In genomic region chr4:93947318-93947717, GRCh38 we compare ENCODE assay signal across 19 cellular contexts.
A peak's percentile ranks its signal among the peaks of the same experiment; 100 is the strongest.
DNase-seq lines count a peak whose midpoint lies in the region; ATAC-seq and TF ChIP-seq lines count a peak whose summit lies in the region.
"Had no signal": no experiment of that assay in that cellular context is flagged by ENCODE, and none has a peak within 500 bp of the region (broad histone marks: within the 10 kb centered on the region; RNA-seq: fewer than 3 reads in every experiment).

No MANE protein-coding gene starts in this region.

- H3K36me3 ChIP-seq in GM23338 (ENCODE audit: insufficient read depth): no peaks in the 10 kb centered on the region
- no peaks in the 10 kb centered on the region for H3K36me3 ChIP-seq in HUES48 (ENCODE audit: control insufficient read depth, insufficient read depth, low read length)
- H3K36me3 ChIP-seq: BLaER1 had no signal

- H3K27me3 ChIP-seq in GM23338 (ENCODE audit: insufficient read depth): no peaks in the 10 kb centered on the region
- no peaks in the 10 kb centered on the region for H3K27me3 ChIP-seq in HUES48 (ENCODE audit: control insufficient read depth, insufficient read depth, low read length)
- H3K27me3 ChIP-seq: BLaER1 had no signal

- H3K9me3 Mint-ChIP-seq in GM23338 (no peaks in the 10 kb centered on the region), WTC11 (peaks cover 19% of the 10 kb centered on the region)

- H3K4me3 ChIP-seq in GM23338 (0 out of 2 replicates have a peak overlapping the region, but pooled peaks have one; percentile 2), HUES48 (ENCODE audit: low read depth, low read length) (0 out of 2 replicates have a peak overlapping the region, but pooled peaks have one; percentile 1)
- H3K4me3 ChIP-seq: BLaER1, GM12878 had no signal

- peak overlapping the region; percentile 4; the same call in 1 of the 3 replicates for H3K4me3 Mint-ChIP-seq in GM23338
- H3K4me3 Mint-ChIP-seq in WTC11: no peak overlapping the region
- H3K4me3 Mint-ChIP-seq: CD14-positive monocyte; CD4-positive, alpha-beta memory T cell; HFFc6 had no signal

- peak; percentile 39; the same call in 2 of the 3 replicates for ATAC-seq in GM23338
- peak; percentile 59 for ATAC-seq in WTC11
- ATAC-seq: GM12878, HCT116 had no signal

- no peaks in the 10 kb centered on the region for H4K20me1 ChIP-seq in GM23338 (replicated peaks; ENCODE audit: insufficient read depth)
- H4K20me1 ChIP-seq: BLaER1 had no signal

- no peaks in the 10 kb centered on the region for H3K9me3 ChIP-seq in HUES48 (ENCODE audit: control insufficient read depth, insufficient read depth, low read length)
- H3K9me3 ChIP-seq: BLaER1 had no signal

- H3K79me2 ChIP-seq in GM23338 (replicated peaks; ENCODE audit: insufficient read depth): no peaks in the 10 kb centered on the region

- H2AFZ ChIP-seq in GM23338: no peak overlapping the region

- H3F3A ChIP-seq in GM23338 (replicated peaks; ENCODE audit: low read depth): no peaks in the 10 kb centered on the region

- CTCF ChIA-PET in WTC11 (lab: Charles Lee): no interaction called here

- H3K36me3 Mint-ChIP-seq in GM23338 (ENCODE audit: low read depth) (no peaks in the 10 kb centered on the region), WTC11 (no peaks in the 10 kb centered on the region)
- H3K36me3 Mint-ChIP-seq: CD14-positive monocyte; CD4-positive, alpha-beta memory T cell had no signal

- H3K4me1 Mint-ChIP-seq in GM23338: peaks cover 23% of the 10 kb centered on the region
- peaks cover 27% of the 10 kb centered on the region for H3K4me1 Mint-ChIP-seq in WTC11
- H3K4me1 Mint-ChIP-seq: CD14-positive monocyte; CD4-positive, alpha-beta memory T cell had no signal

- no peak overlapping the region for H3K27ac ChIP-seq in GM23338 (ENCODE audit: low read depth)
- H3K27ac ChIP-seq in HUES48 (ENCODE audit: low read depth, low read length): no peak overlapping the region
- H3K27ac ChIP-seq: BLaER1, HL-60 had no signal

- H3K27me3 Mint-ChIP-seq in GM23338 (ENCODE audit: insufficient read depth, low read depth, poor library complexity) (peaks cover 2% of the 10 kb centered on the region), WTC11 (ENCODE audit: low read depth) (no peaks in the 10 kb centered on the region)

- H3K9me2 ChIP-seq in GM23338 (ENCODE audit: insufficient read depth): no peaks in the 10 kb centered on the region

- peak overlapping the region; percentile 23; the same call in 1 of the 2 replicates for H3K4me2 ChIP-seq in GM23338
- H3K4me2 ChIP-seq: BLaER1 had no signal

- POLR2A ChIA-PET in WTC11 (lab: Charles Lee): no interaction called here

- no peak overlapping the region for H3K9ac ChIP-seq in HUES48 (ENCODE audit: low read depth, low read length)
- H3K9ac ChIP-seq: BLaER1 had no signal

- peaks cover 22% of the 10 kb centered on the region for H3K4me1 ChIP-seq in GM23338 (ENCODE audit: insufficient read depth)
- H3K4me1 ChIP-seq in HUES48 (ENCODE audit: control insufficient read depth, insufficient read depth, low read length): peaks cover 19% of the 10 kb centered on the region
- H3K4me1 ChIP-seq: BLaER1 had no signal

- DNase-seq in GM23338 (ENCODE audit: low spot score) (peak; percentile 60), WTC11 (ENCODE audit: low spot score) (no peak), iPS-NIHi11 (ENCODE audit: low spot score) (peak; percentile 23), nucleus accumbens (lab: John Stamatoyannopoulos, UW) (no peak), OCI-M2 (lab: John Stamatoyannopoulos, UW; ENCODE audit: unreplicated experiment) (no peak), SHP77 (lab: John Stamatoyannopoulos, UW) (no peak)
- no peak for DNase-seq in stimulated activated naive CD4-positive, alpha-beta T cell (lab: John Stamatoyannopoulos, UW)
- DNase-seq: 8988T; Calu3; CD4-positive, alpha-beta memory T cell; DMS79 treated with DMSO at 0.1 percent for 48 hours; HFFc6; IMR-90 had no signal

- H3K27ac Mint-ChIP-seq in GM23338 (peak overlapping the region; percentile 39; the same call in 1 of the 2 replicates), WTC11 (no peak overlapping the region)
- H3K27ac Mint-ChIP-seq: CD14-positive monocyte; CD4-positive, alpha-beta memory T cell; HFFc6 had no signal

- no peak for TF ChIP-seq CTCF in GM23338 (conservative IDR thresholded peaks at IDR 0.05; ENCODE audit: low read depth in 2 of 2)
- no peak for TF ChIP-seq CTCF in WTC11 (IDR thresholded peaks at IDR 0.05)

TF ChIP-seq in GM23338, 12 proteins besides CTCF, POLR2A, EP300 and RAD21:
- TF ChIP-seq REST (IDR thresholded peaks at IDR 0.05; ENCODE audit: unreplicated experiment) (no peak), NANOG (IDR thresholded peaks at IDR 0.05; ENCODE audit: borderline replicate concordance) (peak; percentile 32; the same call in 1 of the 2 replicates)

TF ChIP-seq in WTC11, 78 proteins besides CTCF, POLR2A, EP300 and RAD21:
- TF ChIP-seq GTF2I (CRISPR knock-in tag; conservative IDR thresholded peaks at IDR 0.05) (no peak), ZNF232 (CRISPR knock-in tag; IDR thresholded peaks at IDR 0.05) (no peak), ZNF423 (CRISPR knock-in tag; IDR thresholded peaks at IDR 0.05) (no peak), JUN (CRISPR knock-in tag; IDR thresholded peaks at IDR 0.05) (no peak), RORB (CRISPR knock-in tag; IDR thresholded peaks at IDR 0.05) (no peak), NFE2L1 (CRISPR knock-in tag; IDR thresholded peaks at IDR 0.05) (no peak), ZNF317 (CRISPR knock-in tag; IDR thresholded peaks at IDR 0.05; ENCODE audit: borderline replicate concordance, low read depth) (no peak), PREB (CRISPR knock-in tag; IDR thresholded peaks at IDR 0.05; ENCODE audit: borderline replicate concordance) (no peak)
- TF ChIP-seq, protein P1, sequence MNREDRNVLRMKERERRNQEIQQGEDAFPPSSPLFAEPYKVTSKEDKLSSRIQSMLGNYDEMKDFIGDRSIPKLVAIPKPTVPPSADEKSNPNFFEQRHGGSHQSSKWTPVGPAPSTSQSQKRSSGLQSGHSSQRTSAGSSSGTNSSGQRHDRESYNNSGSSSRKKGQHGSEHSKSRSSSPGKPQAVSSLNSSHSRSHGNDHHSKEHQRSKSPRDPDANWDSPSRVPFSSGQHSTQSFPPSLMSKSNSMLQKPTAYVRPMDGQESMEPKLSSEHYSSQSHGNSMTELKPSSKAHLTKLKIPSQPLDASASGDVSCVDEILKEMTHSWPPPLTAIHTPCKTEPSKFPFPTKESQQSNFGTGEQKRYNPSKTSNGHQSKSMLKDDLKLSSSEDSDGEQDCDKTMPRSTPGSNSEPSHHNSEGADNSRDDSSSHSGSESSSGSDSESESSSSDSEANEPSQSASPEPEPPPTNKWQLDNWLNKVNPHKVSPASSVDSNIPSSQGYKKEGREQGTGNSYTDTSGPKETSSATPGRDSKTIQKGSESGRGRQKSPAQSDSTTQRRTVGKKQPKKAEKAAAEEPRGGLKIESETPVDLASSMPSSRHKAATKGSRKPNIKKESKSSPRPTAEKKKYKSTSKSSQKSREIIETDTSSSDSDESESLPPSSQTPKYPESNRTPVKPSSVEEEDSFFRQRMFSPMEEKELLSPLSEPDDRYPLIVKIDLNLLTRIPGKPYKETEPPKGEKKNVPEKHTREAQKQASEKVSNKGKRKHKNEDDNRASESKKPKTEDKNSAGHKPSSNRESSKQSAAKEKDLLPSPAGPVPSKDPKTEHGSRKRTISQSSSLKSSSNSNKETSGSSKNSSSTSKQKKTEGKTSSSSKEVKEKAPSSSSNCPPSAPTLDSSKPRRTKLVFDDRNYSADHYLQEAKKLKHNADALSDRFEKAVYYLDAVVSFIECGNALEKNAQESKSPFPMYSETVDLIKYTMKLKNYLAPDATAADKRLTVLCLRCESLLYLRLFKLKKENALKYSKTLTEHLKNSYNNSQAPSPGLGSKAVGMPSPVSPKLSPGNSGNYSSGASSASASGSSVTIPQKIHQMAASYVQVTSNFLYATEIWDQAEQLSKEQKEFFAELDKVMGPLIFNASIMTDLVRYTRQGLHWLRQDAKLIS (CRISPR knock-in tag; IDR thresholded peaks at IDR 0.05; ENCODE audit: borderline replicate concordance): no peak

Comparison
In these comparisons a context has a peak if more than half of its experiments do, and no peak if none do; other contexts are left out.
1. DNase-seq: peak in GM23338 (single experiment) and iPS-NIHi11 (single experiment); none in WTC11 (single experiment), nucleus accumbens (0 of 56), stimulated activated naive CD4-positive, alpha-beta T cell (0 of 6), OCI-M2 (single experiment) and SHP77 (0 of 2).